Comparison of ENCODE assay signal across 21 cellular contexts in genomic region chr5:61569353-61569752, GRCh38.
"Had no signal": no experiment of that assay in that cellular context is flagged by ENCODE, and none has a peak within 500 bp of the region (broad histone marks: within the 10 kb centered on the region; RNA-seq: fewer than 3 reads in every experiment).

No MANE protein-coding gene starts in this region.

- DNase-seq: activated B cell treated with CpG ODN at 0.5 μM for 24 hours; activated CD4-positive, alpha-beta memory T cell treated with anti-CD3 and anti-CD28 coated beads, Interleukin-2, amount 10 ng/mL, durations not matched to agents 7 days and 5 days; activated CD4-positive, alpha-beta T cell treated with anti-CD3 and anti-CD28 coated beads for 48 hours; activated naive CD4-positive, alpha-beta T cell treated with Interleukin-2 at 50 U/mL for 16 hours; activated naive CD8-positive, alpha-beta T cell treated with anti-CD3 and anti-CD28 coated beads, Interleukin-2, amount 10 ng/mL, durations not matched to agents 7 days and 5 days; activated T-cell treated with anti-CD3 and anti-CD28 coated beads, Interleukin-2, amount 50 U/mL, for 1 hour; colonic mucosa; gastrocnemius medialis; hippocampal formation; mammary epithelial cell; midbrain; retina; stimulated activated CD4-positive, alpha-beta T cell treated with anti-CD3 and anti-CD28 coated beads, Interleukin-15, amount 100 ng/mL, for 24 hours; stimulated activated CD4-positive, alpha-beta T cell treated with anti-CD3 and anti-CD28 coated beads, Interleukin-2, amount 100 ng/mL, for 48 hours; T-cell; trophoblast cell had no signal

- ATAC-seq: activated T-helper 17 cell treated with anti-CD3 and anti-CD28 coated beads, Interleukin-2, amount 50 U/mL, for 72 hours; left lobe of liver; T-cell had no signal

- H3K27me3 ChIP-seq: colonic mucosa, gastrocnemius medialis, suprapubic skin, vagina had no signal

- H3K9me3 ChIP-seq: colonic mucosa, gastrocnemius medialis, suprapubic skin, vagina had no signal

- H3K4me3 ChIP-seq: colonic mucosa, gastrocnemius medialis, skin epidermis, suprapubic skin, vagina had no signal

- H3K4me1 ChIP-seq: colonic mucosa, gastrocnemius medialis, suprapubic skin, vagina had no signal

- H3K36me3 ChIP-seq: colonic mucosa, gastrocnemius medialis, suprapubic skin, vagina had no signal

- H3K27ac ChIP-seq: colonic mucosa, gastrocnemius medialis, skin epidermis, suprapubic skin, vagina had no signal
